1 cellular context compared by ENCODE assay signal in genomic region chr1:33036051-33036525, GRCh38.
A peak's percentile ranks its signal among the peaks of the same experiment; 100 is the strongest.
TF ChIP-seq lines count a peak whose summit lies in the region.

No MANE protein-coding gene starts in this region.

TF ChIP-seq in K562, 482 proteins besides CTCF, POLR2A, EP300 and RAD21 (continued from another document):
- TF ChIP-seq, protein P1, sequence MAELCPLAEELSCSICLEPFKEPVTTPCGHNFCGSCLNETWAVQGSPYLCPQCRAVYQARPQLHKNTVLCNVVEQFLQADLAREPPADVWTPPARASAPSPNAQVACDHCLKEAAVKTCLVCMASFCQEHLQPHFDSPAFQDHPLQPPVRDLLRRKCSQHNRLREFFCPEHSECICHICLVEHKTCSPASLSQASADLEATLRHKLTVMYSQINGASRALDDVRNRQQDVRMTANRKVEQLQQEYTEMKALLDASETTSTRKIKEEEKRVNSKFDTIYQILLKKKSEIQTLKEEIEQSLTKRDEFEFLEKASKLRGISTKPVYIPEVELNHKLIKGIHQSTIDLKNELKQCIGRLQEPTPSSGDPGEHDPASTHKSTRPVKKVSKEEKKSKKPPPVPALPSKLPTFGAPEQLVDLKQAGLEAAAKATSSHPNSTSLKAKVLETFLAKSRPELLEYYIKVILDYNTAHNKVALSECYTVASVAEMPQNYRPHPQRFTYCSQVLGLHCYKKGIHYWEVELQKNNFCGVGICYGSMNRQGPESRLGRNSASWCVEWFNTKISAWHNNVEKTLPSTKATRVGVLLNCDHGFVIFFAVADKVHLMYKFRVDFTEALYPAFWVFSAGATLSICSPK (IDR thresholded peaks at IDR 0.05; ENCODE audit: borderline replicate concordance), result 0 out of 2 replicates have a peak, but pooled peaks have one; percentile 76
